In the genomic region with DNA sequence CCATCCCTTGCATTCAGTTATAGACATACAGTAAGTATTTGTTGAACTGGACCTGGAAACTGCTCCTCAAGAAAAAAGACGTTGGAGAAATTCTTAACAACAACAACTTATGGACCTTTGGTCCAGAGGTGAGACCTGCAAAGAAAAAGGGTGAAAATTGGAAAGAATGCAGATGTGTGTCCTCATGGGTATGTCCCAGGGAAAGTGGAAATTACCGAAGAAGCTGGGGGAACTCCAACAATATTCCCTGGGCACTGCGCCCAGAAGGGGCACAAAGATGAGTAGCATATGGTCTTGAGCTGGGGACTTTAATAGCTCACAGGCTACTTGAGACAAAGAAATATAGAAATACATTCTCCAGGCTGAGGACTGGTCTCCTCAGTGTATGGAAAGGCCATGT, we compare ENCODE assay signal across 22 cellular contexts. TPM values are rescaled to one million over a fixed set of nuclear protein-coding genes. Genes with fewer than 3 reads are reported as not detected.
A peak's percentile ranks its signal among the peaks of the same experiment; 100 is the strongest.
DNase-seq lines count a peak whose midpoint lies in the region; ATAC-seq and TF ChIP-seq lines count a peak whose summit lies in the region.
"Had no signal": no experiment of that assay in that cellular context is flagged by ENCODE, and none has a peak within 500 bp of the region (broad histone marks: within the 10 kb centered on the region; RNA-seq: fewer than 3 reads in every experiment).

No MANE protein-coding gene starts in this region.

- H4K8ac ChIP-seq in IMR-90 (ENCODE audit: low read depth in 2 of 2, low read length in 2 of 2): peak overlapping the region in 1 of 2 experiments; percentile 25; a peak in 1 of 4 replicates

- H3K79me1 ChIP-seq in IMR-90 (ENCODE audit: low read depth in 1 of 2, low read length in 2 of 2): peaks cover 0 to 3% of the 10 kb centered on the region in 2 experiments; a peak in 1 of 4 replicates

- in situ Hi-C loops in IMR-90 (cut with MboI; ENCODE audit: low sequenced_read_pairs): no loop called here

- H3K14ac ChIP-seq in IMR-90 (replicated peaks; ENCODE audit: low read depth, low read length): peak overlapping the region; percentile 25; the same call in 1 of the 2 replicates

- H2AK5ac ChIP-seq in IMR-90 (ENCODE audit: low read depth, low read length): peak overlapping the region; percentile 94

- BruUV-seq in IMR-90 (replicated peaks; lab: Mats Ljungman, UMichigan): no TSS peak

- intact Hi-C loops in IMR-90 (cut with micrococcal nuclease): no loop called here

- ATAC-seq in IMR-90 (ENCODE audit: low read depth) (peak; percentile 12; the same call in 1 of the 2 replicates), HG03521 (IDR thresholded peaks at IDR 0.05; ENCODE audit: unreplicated experiment) (no peak)
- ATAC-seq: activated CD8-positive, alpha-beta T cell treated with anti-CD3 and anti-CD28 coated beads, Interleukin-2, amount 10 ng/mL, durations not matched to agents 7 days and 5 days had no signal

- H3K36me3 ChIP-seq in IMR-90 (ENCODE audit: control insufficient read depth, insufficient read depth, low read length) (no peaks in the 10 kb centered on the region), adipocyte (ENCODE audit: control insufficient read depth, insufficient read depth, low read length, severe bottlenecking) (no peaks in the 10 kb centered on the region)
- H3K36me3 ChIP-seq: esophagus squamous epithelium, stomach, transverse colon had no signal

- H3K4me2 ChIP-seq in IMR-90 (ENCODE audit: low read depth, low read length): no peak overlapping the region
- H3K4me2 ChIP-seq: PC-9 had no signal

- no peak overlapping the region for H3K9ac ChIP-seq in IMR-90 (ENCODE audit: low read depth, low read length)
- H3K9ac ChIP-seq in adipocyte (ENCODE audit: low read length): no peak overlapping the region

- no peak overlapping the region for H2AFZ ChIP-seq in IMR-90 (replicated peaks; ENCODE audit: low read length, poor library complexity)
- H2AFZ ChIP-seq: PC-9 had no signal

- no peak overlapping the region; the same call in 1 of the 2 replicates for H3K27ac ChIP-seq in IMR-90 (ENCODE audit: insufficient read depth, low read length)
- H3K27ac ChIP-seq: esophagus squamous epithelium, PC-9, SK-N-MC, stomach, transverse colon had no signal

- no peak for TF ChIP-seq RAD21 in IMR-90 (IDR thresholded peaks at IDR 0.05; ENCODE audit: low read length)

- WGBS in IMR-90 (ENCODE audit: extremely low coverage in 2 of 2, insufficient read length in 1 of 2), 2 experiments: no CpG with 5 or more reads among the region's 3 CpGs

- TF ChIP-seq CTCF in IMR-90 (conservative IDR thresholded peaks at IDR 0.05; ENCODE audit: low read depth, low read length): no peak
- TF ChIP-seq CTCF in foreskin fibroblast (IDR thresholded peaks at IDR 0.05; ENCODE audit: low read depth, low read length): no peak

- H2BK120ac ChIP-seq in IMR-90 (ENCODE audit: low read depth, low read length): peak overlapping the region; percentile 81

- no peak overlapping the region for H3K23ac ChIP-seq in IMR-90 (ENCODE audit: low read depth, low read length)

- DNase-seq in AG20443 (ENCODE audit: low spot score) (peak; percentile 23), IMR-90 (peak; percentile 61), adipocyte (ENCODE audit: low read depth) (peak; percentile 17), foreskin fibroblast (peak; percentile 75 to 78), pons (ENCODE audit: low spot score) (no peak), NCI-H1417 (lab: John Stamatoyannopoulos, UW) (no peak), LoVo (ENCODE audit: low spot score) (no peak)
- DNase-seq: activated CD4-positive, CD25-positive, alpha-beta regulatory T cell; activated CD8-positive, alpha-beta T cell treated with anti-CD3 and anti-CD28 coated beads, Interleukin-2, amount 10 ng/mL, durations not matched to agents 7 days and 5 days; activated naive CD4-positive, alpha-beta T cell treated with anti-CD3 and anti-CD28 coated beads for 36 hours; activated T-cell treated with anti-CD3 and anti-CD28 coated beads, Interleukin-2, amount 50 U/mL, for 24 hours; cerebellar nuclear complex; DMS79; esophagus squamous epithelium; immature natural killer cell; NCI-H1436; PC-9; stimulated activated CD4-positive, alpha-beta T cell treated with anti-CD3 and anti-CD28 coated beads, Interleukin-4, amount 100 ng/mL, for 1 hour; stomach; transverse colon had no signal

- no peak overlapping the region for H3K4me3 ChIP-seq in IMR-90 (ENCODE audit: insufficient read depth, low read depth, low read length)
- H3K4me3 ChIP-seq in adipocyte (ENCODE audit: low read length): no peak overlapping the region
- no peak overlapping the region for H3K4me3 ChIP-seq in foreskin fibroblast (ENCODE audit: low read depth in 1 of 2, low read length in 2 of 2)
- H3K4me3 ChIP-seq: esophagus squamous epithelium, PC-9, SK-N-MC, stomach, transverse colon had no signal

- no peaks in the 10 kb centered on the region for H4K20me1 ChIP-seq in IMR-90 (ENCODE audit: insufficient read depth, low read length)

- 0 out of 2 replicates have a peak overlapping the region, but pooled peaks have one; percentile 2 for H4K91ac ChIP-seq in IMR-90 (ENCODE audit: insufficient read depth, low read depth, low read length)

- no peak for TF ChIP-seq POLR2A in IMR-90 (IDR thresholded peaks at IDR 0.05; ENCODE audit: low read depth, low read length)

- peak overlapping the region; percentile 15; the same call in 1 of the 2 replicates for H4K5ac ChIP-seq in IMR-90 (ENCODE audit: low read depth, low read length)

- H2BK5ac ChIP-seq in IMR-90 (ENCODE audit: low read depth, low read length, poor library complexity, severe bottlenecking): peak overlapping the region; percentile 53

- H3K9me3 ChIP-seq in IMR-90 (ENCODE audit: control insufficient read depth, insufficient read depth, low read length) (no peaks in the 10 kb centered on the region), adipocyte (ENCODE audit: control insufficient read depth, low read length) (no peaks in the 10 kb centered on the region)
- H3K9me3 ChIP-seq: esophagus squamous epithelium, stomach, transverse colon had no signal

- H3K4ac ChIP-seq in IMR-90 (ENCODE audit: low read depth, low read length): peak overlapping the region; percentile 81

- H3K9me1 ChIP-seq in IMR-90 (ENCODE audit: insufficient read depth, low read length): peaks cover 14% of the 10 kb centered on the region

- CTCF ChIA-PET in IMR-90 (lab: Yijun Ruan, JAX): interaction anchor here (1.1 kb wide), 2 partner anchors 9 to 74 kb away, joined by 3 to 6 read pairs; no protein-coding TSS in a partner anchor

- POLR2A ChIA-PET in IMR-90 (lab: Charles Lee; ENCODE audit: unreplicated experiment): no interaction called here

- no peak overlapping the region for H2AK9ac ChIP-seq in IMR-90 (replicated peaks; ENCODE audit: low read depth, low read length, poor library complexity)

- H3K56ac ChIP-seq in IMR-90 (ENCODE audit: extremely low read depth, insufficient read depth, low read length): no peak overlapping the region

- peak overlapping the region; percentile 21; the same call in 1 of the 2 replicates for H3K18ac ChIP-seq in IMR-90 (ENCODE audit: low read depth, low read length)

- peak overlapping the region; percentile 91 for H2BK20ac ChIP-seq in IMR-90 (ENCODE audit: low read depth, low read length)

- H3K4me1 ChIP-seq in IMR-90 (ENCODE audit: control insufficient read depth, insufficient read depth, low read length): peaks cover 16% of the 10 kb centered on the region
- peaks cover 16% of the 10 kb centered on the region for H3K4me1 ChIP-seq in adipocyte (ENCODE audit: control insufficient read depth, insufficient read depth, low read length)

- dilution Hi-C loops in IMR-90 (cut with HindIII; ENCODE audit: low sequenced_read_pairs, unreplicated experiment): no loop called here

- no peaks in the 10 kb centered on the region for H3K27me3 ChIP-seq in IMR-90 (ENCODE audit: control insufficient read depth, insufficient read depth, low read length)
- H3K27me3 ChIP-seq in adipocyte (replicated peaks; ENCODE audit: control insufficient read depth, insufficient read depth, low read length): peaks cover 3% of the 10 kb centered on the region
- H3K27me3 ChIP-seq: stomach, transverse colon had no signal

- peak overlapping the region; percentile 60; the same call in 1 of the 3 replicates for H2BK15ac ChIP-seq in IMR-90 (ENCODE audit: low read depth, low read length)

TF ChIP-seq in IMR-90, 13 proteins besides CTCF, POLR2A, EP300 and RAD21 (continues in another document):
- TF ChIP-seq CEBPB (IDR thresholded peaks at IDR 0.05; ENCODE audit: low read depth, low read length) (no peak), BHLHE40 (IDR thresholded peaks at IDR 0.05; ENCODE audit: low read depth, low read length) (no peak), CHD1 (IDR thresholded peaks at IDR 0.05; ENCODE audit: low read depth, low read length) (no peak), NFE2L2 (IDR thresholded peaks at IDR 0.05; ENCODE audit: low read depth, low read length) (no peak), RFX5 (IDR thresholded peaks at IDR 0.05; ENCODE audit: low read depth, low read length) (no peak), MXI1 (IDR thresholded peaks at IDR 0.05; ENCODE audit: borderline replicate concordance, low read depth, low read length) (no peak), MAZ (IDR thresholded peaks at IDR 0.05; ENCODE audit: borderline replicate concordance, low read depth, low read length) (no peak), MAFK (IDR thresholded peaks at IDR 0.05; ENCODE audit: low read depth, low read length) (no peak), RCOR1 (IDR thresholded peaks at IDR 0.05; ENCODE audit: insufficient replicate concordance, low read length) (no peak)
- TF ChIP-seq, protein P1, sequence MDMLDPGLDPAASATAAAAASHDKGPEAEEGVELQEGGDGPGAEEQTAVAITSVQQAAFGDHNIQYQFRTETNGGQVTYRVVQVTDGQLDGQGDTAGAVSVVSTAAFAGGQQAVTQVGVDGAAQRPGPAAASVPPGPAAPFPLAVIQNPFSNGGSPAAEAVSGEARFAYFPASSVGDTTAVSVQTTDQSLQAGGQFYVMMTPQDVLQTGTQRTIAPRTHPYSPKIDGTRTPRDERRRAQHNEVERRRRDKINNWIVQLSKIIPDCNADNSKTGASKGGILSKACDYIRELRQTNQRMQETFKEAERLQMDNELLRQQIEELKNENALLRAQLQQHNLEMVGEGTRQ (IDR thresholded peaks at IDR 0.05; ENCODE audit: low read depth, low read length): no peak
- TF ChIP-seq, protein P2, sequence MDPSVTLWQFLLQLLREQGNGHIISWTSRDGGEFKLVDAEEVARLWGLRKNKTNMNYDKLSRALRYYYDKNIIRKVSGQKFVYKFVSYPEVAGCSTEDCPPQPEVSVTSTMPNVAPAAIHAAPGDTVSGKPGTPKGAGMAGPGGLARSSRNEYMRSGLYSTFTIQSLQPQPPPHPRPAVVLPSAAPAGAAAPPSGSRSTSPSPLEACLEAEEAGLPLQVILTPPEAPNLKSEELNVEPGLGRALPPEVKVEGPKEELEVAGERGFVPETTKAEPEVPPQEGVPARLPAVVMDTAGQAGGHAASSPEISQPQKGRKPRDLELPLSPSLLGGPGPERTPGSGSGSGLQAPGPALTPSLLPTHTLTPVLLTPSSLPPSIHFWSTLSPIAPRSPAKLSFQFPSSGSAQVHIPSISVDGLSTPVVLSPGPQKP (IDR thresholded peaks at IDR 0.05; ENCODE audit: borderline replicate concordance, low read depth, low read length): no peak

RNA-seq across cellular contexts. Expression of a gene that starts 35.5 kb away (rescaled TPM):
- 196 and 249 TPM in 2 replicates for total RNA-seq in IMR-90 (2012; rRNA removed)
- polyA plus RNA-seq in IMR-90 (2012; rRNA removed): 217 and 255 TPM in 2 replicates
- polyA plus RNA-seq in IMR-90 (2012; cell fraction: cytosol; rRNA removed): 73.8 and 128 TPM in 2 replicates
- polyA plus RNA-seq in IMR-90 (2012; cell fraction: nucleus; rRNA removed; ENCODE audit: low replicate concordance): 40.5 and 94.4 TPM in 2 replicates

Comparison
In these comparisons a context has a peak if more than half of its experiments do, and no peak if none do; other contexts are left out.
1. DNase-seq: peak in AG20443 (single experiment), IMR-90 (single experiment), adipocyte (single experiment) and foreskin fibroblast (2 of 2); none in pons (single experiment), NCI-H1417 (0 of 3) and LoVo (single experiment).